ENCODE assay signal across 8 cellular contexts in the genomic region with DNA sequence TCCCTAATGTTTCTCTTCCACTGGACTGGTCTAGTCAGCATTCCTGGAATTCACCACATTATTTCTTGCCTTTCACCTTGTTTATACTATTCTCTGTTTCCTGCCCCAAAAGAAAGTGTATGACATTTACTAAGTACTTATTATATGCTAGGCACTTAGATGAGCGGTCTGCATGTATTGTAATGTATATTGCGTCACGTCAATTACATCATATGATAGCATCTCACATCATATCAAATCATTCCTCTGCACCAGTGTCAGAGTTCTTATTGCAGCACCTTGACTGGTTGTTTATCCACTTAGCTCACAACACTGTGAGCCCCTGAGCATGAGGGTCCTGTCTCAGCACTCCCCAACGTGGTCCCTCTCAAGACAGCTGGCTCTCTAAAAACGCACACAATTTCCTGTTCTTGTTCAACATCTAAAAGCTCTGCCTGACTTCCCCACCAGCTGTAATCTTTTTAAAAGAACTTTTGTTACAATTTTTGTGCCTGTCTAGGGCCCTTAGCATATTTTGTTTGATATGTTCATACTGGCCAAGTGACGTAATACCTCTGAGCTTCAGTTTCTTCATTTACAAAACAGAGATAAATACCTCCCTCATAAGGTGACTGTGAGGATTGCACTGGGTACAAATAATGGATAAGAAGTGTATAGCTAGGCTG. TPM values are rescaled to one million over a fixed set of nuclear protein-coding genes. Genes with fewer than 3 reads are reported as not detected.
DNase-seq lines count a peak whose midpoint lies in the region; ATAC-seq and TF ChIP-seq lines count a peak whose summit lies in the region.

No MANE protein-coding gene starts in this region.

- no peaks in the 10 kb centered on the region for H3K36me3 ChIP-seq in adrenal gland (replicated peaks in 1 of 2)
- no peaks in the 10 kb centered on the region for H3K36me3 ChIP-seq in left lung

- H3K4me3 Mint-ChIP-seq in activated naive CD4-positive, alpha-beta T cell treated with anti-CD3 and anti-CD28 coated beads for 36 hours = no peak overlapping the region

- H3K4me1 ChIP-seq in adrenal gland (replicated peaks in 1 of 2) (peaks cover 0 to 30% of the 10 kb centered on the region in 2 donors), left lung (peaks cover 18 to 60% of the 10 kb centered on the region in 2 donors)

- H3K27ac Mint-ChIP-seq in activated naive CD4-positive, alpha-beta T cell treated with anti-CD3 and anti-CD28 coated beads for 36 hours = peak overlapping the region; percentile 43

- CTCF ChIA-PET in activated naive CD4-positive, alpha-beta T cell treated with anti-CD3 and anti-CD28 coated beads for 36 hours (lab: Charles Lee) = interaction anchor here (0.6 to 5.4 kb wide), 31 partner anchors 10 to 471 kb away, joined by 3 to 52 read pairs (median 4); partner anchors contain the start of genes ARHGAP31, B4GALT4 and TEX55

- peak; percentile 13 for DNase-seq in activated naive CD4-positive, alpha-beta T cell treated with anti-CD3 and anti-CD28 coated beads for 36 hours
- no peak for DNase-seq in activated naive CD4-positive, alpha-beta T cell treated with anti-CD3 and anti-CD28 coated beads, Interleukin-2, amount 50 U/mL, for 16 hours
- peak; percentile 41 for DNase-seq in Jurkat, Clone E6-1 (ENCODE audit: low read depth, low spot score)
- no peak for DNase-seq in adrenal gland
- no peak for DNase-seq in left lung
- no peak for DNase-seq in stimulated activated CD4-positive, alpha-beta T cell treated with anti-CD3 and anti-CD28 coated beads, Interleukin-15, amount 100 ng/mL, for 24 hours
- no peak for DNase-seq in HPDE6-E6E7 (ENCODE audit: extremely low spot score)

- H3K27me3 Mint-ChIP-seq in activated naive CD4-positive, alpha-beta T cell treated with anti-CD3 and anti-CD28 coated beads for 36 hours (ENCODE audit: low read depth) = no peaks in the 10 kb centered on the region

- WGBS in adrenal gland, 4 donors = 57 to 67% (median 65%) methylated on average over 6 of the region's 6 CpGs

- H3K27ac ChIP-seq in adrenal gland (peak overlapping the region in 1 of 5 donors; percentile 61), left lung (peak overlapping the region; percentile 56 to 69)

- H3K4me3 ChIP-seq in Jurkat, Clone E6-1 (ENCODE audit: low read length) = no peak overlapping the region
- H3K4me3 ChIP-seq in adrenal gland (no peak overlapping the region), left lung (no peak overlapping the region)

- TF ChIP-seq POLR2A in adrenal gland (IDR thresholded peaks at IDR 0.05) = no peak

- ATAC-seq in left lung = peak; percentile 78
- ATAC-seq in GM19463 (IDR thresholded peaks at IDR 0.05; ENCODE audit: unreplicated experiment) = no peak

- no peaks in the 10 kb centered on the region for H3K9me3 ChIP-seq in adrenal gland (replicated peaks in 1 of 3)
- H3K9me3 ChIP-seq in left lung = no peaks in the 10 kb centered on the region

- TF ChIP-seq CTCF in adrenal gland (IDR thresholded peaks at IDR 0.05) = peak in 5 of 6 experiments; percentile 19 to 44 (median 40)
- TF ChIP-seq CTCF in left lung (IDR thresholded peaks at IDR 0.05) = peak; percentile 9 to 21

- H3K27me3 ChIP-seq in adrenal gland = no peaks in the 10 kb centered on the region
- no peaks in the 10 kb centered on the region for H3K27me3 ChIP-seq in left lung

- peaks cover 30% of the 10 kb centered on the region for H3K4me1 Mint-ChIP-seq in activated naive CD4-positive, alpha-beta T cell treated with anti-CD3 and anti-CD28 coated beads for 36 hours (ENCODE audit: low read depth)

- intact Hi-C loops in activated naive CD4-positive, alpha-beta T cell treated with anti-CD3 and anti-CD28 coated beads for 36 hours (cut with micrococcal nuclease) = loop anchor here (1.0 to 2.0 kb wide), 10 partner anchors 30 to 469 kb away; partner anchors contain the start of genes ARHGAP31 and IGSF11
- intact Hi-C loops in adrenal gland (cut with DNase I) (no loop called here), left lung (cut with DNase I) (loop anchor here in 1 of 2 donors (5.0 kb wide), 1 partner anchor 56 kb away; no protein-coding TSS in a partner anchor)

- H3K36me3 Mint-ChIP-seq in activated naive CD4-positive, alpha-beta T cell treated with anti-CD3 and anti-CD28 coated beads for 36 hours (ENCODE audit: low read depth) = no peaks in the 10 kb centered on the region

- H3K9me3 Mint-ChIP-seq in activated naive CD4-positive, alpha-beta T cell treated with anti-CD3 and anti-CD28 coated beads for 36 hours = no peaks in the 10 kb centered on the region

RNA-seq across cellular contexts. Expression of gene ARHGAP31, which starts 58.8 kb away (rescaled TPM):
- total RNA-seq in activated naive CD4-positive, alpha-beta T cell treated with anti-CD3 and anti-CD28 coated beads for 36 hours = 1 to 10 TPM; 3.5 to 3.7 TPM
- polyA plus RNA-seq in Jurkat, Clone E6-1 (2012; ENCODE audit: insufficient read depth, insufficient read length) = 1.7 TPM
- total RNA-seq in adrenal gland (10 to 100 TPM in 5 of 8 donors, 1 to 10 TPM in 3; 5.9 to 21.8 (median 11.6) TPM), left lung (10 to 100 TPM; 61.8 to 70.3 TPM)
- 1 to 10 TPM; 2.9 to 4.6 (median 4.3) TPM for polyA plus RNA-seq in adrenal gland

Comparison
In these comparisons a context has a peak if more than half of its experiments do, and no peak if none do; other contexts are left out.
1. DNase-seq: peak in activated naive CD4-positive, alpha-beta T cell treated with anti-CD3 and anti-CD28 coated beads for 36 hours (single experiment) and Jurkat, Clone E6-1 (single experiment); none in activated naive CD4-positive, alpha-beta T cell treated with anti-CD3 and anti-CD28 coated beads, Interleukin-2, amount 50 U/mL, for 16 hours (single experiment), adrenal gland (0 of 7), left lung (0 of 2), stimulated activated CD4-positive, alpha-beta T cell treated with anti-CD3 and anti-CD28 coated beads, Interleukin-15, amount 100 ng/mL, for 24 hours (single experiment) and HPDE6-E6E7 (single experiment).